Comparison of ENCODE assay signal across 19 cellular contexts in the genomic region with DNA sequence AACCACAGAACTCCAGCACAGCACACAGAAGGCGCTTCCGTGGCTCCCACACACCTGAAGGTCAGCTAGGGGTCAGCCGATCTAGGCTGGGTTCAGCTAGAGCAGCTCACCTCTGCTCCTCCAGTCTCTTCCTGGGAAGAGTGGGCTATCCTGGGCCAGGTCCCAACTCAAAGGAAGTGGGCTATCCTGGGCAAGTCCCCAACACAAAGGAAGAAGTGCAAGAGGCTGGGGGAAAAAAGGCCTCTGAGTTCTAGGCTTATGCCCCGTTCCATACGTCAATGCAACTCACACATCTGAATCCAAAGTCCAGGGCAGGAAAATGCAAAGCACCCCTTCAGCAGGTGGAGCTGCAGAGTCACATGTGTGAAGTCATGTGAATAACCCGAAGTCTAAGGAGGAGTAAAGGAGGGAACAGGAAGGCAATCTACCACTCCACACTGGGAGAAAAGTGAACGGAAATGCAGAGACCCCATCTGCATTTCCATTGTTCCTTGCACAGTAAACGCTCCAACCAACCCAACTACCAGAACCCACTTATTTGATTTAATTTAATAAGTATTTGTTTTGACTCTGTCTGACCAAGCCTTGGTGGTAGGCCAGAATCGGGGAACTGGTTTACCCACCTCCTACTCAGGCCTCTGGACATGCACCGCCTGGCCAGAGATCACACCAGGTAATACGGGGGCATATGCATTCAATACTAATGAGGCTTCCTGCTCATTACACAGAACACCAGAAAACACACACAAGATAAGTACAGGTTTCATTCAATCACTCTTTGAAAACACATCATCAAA.
DNase-seq lines count a peak whose midpoint lies in the region; ATAC-seq, FAIRE-seq and TF ChIP-seq lines count a peak whose summit lies in the region.
"Had no signal": no experiment of that assay in that cellular context is flagged by ENCODE, and none has a peak within 500 bp of the region (broad histone marks: within the 10 kb centered on the region; RNA-seq: fewer than 3 reads in every experiment).

No MANE protein-coding gene starts in this region.

- H3K4me1 Mint-ChIP-seq in WTC11 = peaks cover 4% of the 10 kb centered on the region; the same call in 1 of the 2 replicates
- no peaks in the 10 kb centered on the region for H3K4me1 Mint-ChIP-seq in activated CD8-positive, alpha-beta T cell treated with anti-CD3 and anti-CD28 coated beads for 36 hours (ENCODE audit: low read depth)
- H3K4me1 Mint-ChIP-seq in glutamatergic neuron (ENCODE audit: low read depth, unreplicated experiment) = no peaks in the 10 kb centered on the region
- H3K4me1 Mint-ChIP-seq in HFFc6 (ENCODE audit: low read depth) = no peaks in the 10 kb centered on the region

- H3K4me2 ChIP-seq in Loucy (ENCODE audit: low read depth, low read length, poor library complexity, severe bottlenecking) = no peak overlapping the region

- H3K36me3 ChIP-seq in Loucy (ENCODE audit: insufficient read depth, low read length) (no peaks in the 10 kb centered on the region), mucosa of descending colon (ENCODE audit: low read depth) (no peaks in the 10 kb centered on the region)
- H3K36me3 ChIP-seq: heart right ventricle, tibial artery had no signal

- no peak for DNase-seq in D721Med (ENCODE audit: insufficient read length, low spot score)
- DNase-seq in WTC11 (ENCODE audit: low spot score) = no peak
- peak in 2 of 3 donors; percentile 66 to 77 for DNase-seq in mucosa of descending colon
- DNase-seq in activated CD8-positive, alpha-beta T cell treated with anti-CD3 and anti-CD28 coated beads for 36 hours = no peak
- DNase-seq in glutamatergic neuron = no peak
- no peak for DNase-seq in HFFc6
- DNase-seq: activated CD4-positive, alpha-beta T cell treated with anti-CD3 and anti-CD28 coated beads, Interleukin-2, amount 50 U/mL, for 4 hours; activated naive CD4-positive, alpha-beta T cell treated with anti-CD3 and anti-CD28 coated beads for 36 hours; heart right ventricle; IMR-90; MM.1S; NCI-H1930; OCI-M1; psoas muscle; SIG-M5; stimulated activated CD4-positive, alpha-beta T cell treated with anti-CD3 and anti-CD28 coated beads, Interleukin-4, amount 100 ng/mL, for 1 hour; tibial artery had no signal

- CTCF ChIA-PET in WTC11 (lab: Charles Lee) = no interaction called here
- CTCF ChIA-PET in activated CD8-positive, alpha-beta T cell treated with anti-CD3 and anti-CD28 coated beads for 36 hours (lab: Charles Lee) = no interaction called here

- H3K4me3 Mint-ChIP-seq in WTC11 = no peak overlapping the region
- no peak overlapping the region for H3K4me3 Mint-ChIP-seq in activated CD8-positive, alpha-beta T cell treated with anti-CD3 and anti-CD28 coated beads for 36 hours
- no peak overlapping the region for H3K4me3 Mint-ChIP-seq in glutamatergic neuron (ENCODE audit: unreplicated experiment)
- no peak overlapping the region for H3K4me3 Mint-ChIP-seq in HFFc6
- H3K4me3 Mint-ChIP-seq: activated naive CD4-positive, alpha-beta T cell treated with anti-CD3 and anti-CD28 coated beads for 36 hours; stimulated activated naive CD8-positive, alpha-beta T cell treated with anti-CD3 and anti-CD28 coated beads, Interleukin-15, Interleukin-2, amounts not matched to agents 100 ng/mL and 50 ng/mL, for 24 hours had no signal

- H3K79me2 ChIP-seq in Loucy (ENCODE audit: insufficient read depth, low read length) = no peaks in the 10 kb centered on the region

- intact Hi-C loops in mucosa of descending colon (cut with DNase I, micrococcal nuclease) = no loop called here
- intact Hi-C loops in activated CD8-positive, alpha-beta T cell treated with anti-CD3 and anti-CD28 coated beads for 36 hours (cut with micrococcal nuclease) = no loop called here

- H3K9me3 ChIP-seq in Loucy (ENCODE audit: insufficient read depth, low read depth, low read length) (no peaks in the 10 kb centered on the region), mucosa of descending colon (no peaks in the 10 kb centered on the region)
- H3K9me3 ChIP-seq: psoas muscle had no signal

- H3F3A ChIP-seq in Loucy (ENCODE audit: low read depth) = no peaks in the 10 kb centered on the region

- H3K27me3 Mint-ChIP-seq in WTC11 (ENCODE audit: low read depth) (no peaks in the 10 kb centered on the region), glutamatergic neuron (ENCODE audit: unreplicated experiment) (no peaks in the 10 kb centered on the region), HFFc6 (ENCODE audit: insufficient read depth) (no peaks in the 10 kb centered on the region)
- H3K27me3 Mint-ChIP-seq in activated CD8-positive, alpha-beta T cell treated with anti-CD3 and anti-CD28 coated beads for 36 hours = peaks cover 6% of the 10 kb centered on the region

- H3K4me3 ChIP-seq in Loucy (ENCODE audit: low read length, poor library complexity, severe bottlenecking) (no peak overlapping the region), mucosa of descending colon (no peak overlapping the region)
- H3K4me3 ChIP-seq: heart right ventricle, psoas muscle, tibial artery had no signal

- ATAC-seq in WTC11 (peak; percentile 58; the same call in 1 of the 2 replicates), mucosa of descending colon (peak; percentile 98)
- ATAC-seq in activated CD8-positive, alpha-beta T cell treated with anti-CD3 and anti-CD28 coated beads for 36 hours = no peak
- ATAC-seq: heart right ventricle, psoas muscle had no signal

- no peak for FAIRE-seq in D721Med (lab: Jason Lieb, UNC)

- H2AFZ ChIP-seq in Loucy (ENCODE audit: low read length) = no peak overlapping the region

- peak; percentile 6 for TF ChIP-seq CTCF in D721Med (IDR thresholded peaks at IDR 0.05; ENCODE audit: insufficient read depth, missing control alignments)
- TF ChIP-seq CTCF in Loucy (conservative IDR thresholded peaks at IDR 0.05; ENCODE audit: low read length) = 0 out of 2 replicates have a peak, but pooled peaks have one; percentile 9
- no peak for TF ChIP-seq CTCF in WTC11 (IDR thresholded peaks at IDR 0.05)
- TF ChIP-seq CTCF in mucosa of descending colon (IDR thresholded peaks at IDR 0.05) = no peak
- no peak for TF ChIP-seq CTCF in activated CD8-positive, alpha-beta T cell treated with anti-CD3 and anti-CD28 coated beads for 36 hours (IDR thresholded peaks at IDR 0.05)
- no peak for TF ChIP-seq CTCF in glutamatergic neuron (IDR thresholded peaks at IDR 0.05; ENCODE audit: partially characterized antibody, unreplicated experiment)
- TF ChIP-seq CTCF in HFFc6 (IDR thresholded peaks at IDR 0.05) = no peak

- H3K9me3 Mint-ChIP-seq in WTC11 = no peaks in the 10 kb centered on the region
- no peaks in the 10 kb centered on the region for H3K9me3 Mint-ChIP-seq in activated CD8-positive, alpha-beta T cell treated with anti-CD3 and anti-CD28 coated beads for 36 hours
- H3K9me3 Mint-ChIP-seq in glutamatergic neuron (ENCODE audit: unreplicated experiment) = peaks cover 3% of the 10 kb centered on the region
- H3K9me3 Mint-ChIP-seq in HFFc6 = peaks cover 47% of the 10 kb centered on the region

- H3K27me3 ChIP-seq in Loucy (ENCODE audit: insufficient read depth, low read length, poor library complexity, severe bottlenecking) = no peaks in the 10 kb centered on the region
- H3K27me3 ChIP-seq: heart right ventricle, tibial artery had no signal

- no peaks in the 10 kb centered on the region for H3K9me2 ChIP-seq in Loucy (replicated peaks; ENCODE audit: low read depth, low read length)

- H3K4me1 ChIP-seq in Loucy (ENCODE audit: insufficient read depth, low read length, poor library complexity, severe bottlenecking) (no peaks in the 10 kb centered on the region), mucosa of descending colon (ENCODE audit: low read depth) (no peaks in the 10 kb centered on the region)
- H3K4me1 ChIP-seq: heart right ventricle, psoas muscle, tibial artery had no signal

- H3K27ac Mint-ChIP-seq in WTC11 = no peak overlapping the region
- H3K27ac Mint-ChIP-seq in activated CD8-positive, alpha-beta T cell treated with anti-CD3 and anti-CD28 coated beads for 36 hours = no peak overlapping the region
- no peak overlapping the region for H3K27ac Mint-ChIP-seq in glutamatergic neuron (ENCODE audit: unreplicated experiment)
- no peak overlapping the region for H3K27ac Mint-ChIP-seq in HFFc6
- H3K27ac Mint-ChIP-seq: activated naive CD4-positive, alpha-beta T cell treated with anti-CD3 and anti-CD28 coated beads for 36 hours; stimulated activated naive CD8-positive, alpha-beta T cell treated with anti-CD3 and anti-CD28 coated beads, Interleukin-15, Interleukin-2, amounts not matched to agents 100 ng/mL and 50 ng/mL, for 24 hours had no signal

- no peaks in the 10 kb centered on the region for H4K20me1 ChIP-seq in Loucy (ENCODE audit: insufficient read depth, low read length, poor library complexity, severe bottlenecking)

- POLR2A ChIA-PET in WTC11 (lab: Charles Lee) = no interaction called here
- POLR2A ChIA-PET in activated CD8-positive, alpha-beta T cell treated with anti-CD3 and anti-CD28 coated beads for 36 hours (lab: Charles Lee) = no interaction called here

- H3K9ac ChIP-seq in Loucy (ENCODE audit: low read depth, low read length, poor library complexity, severe bottlenecking) = no peak overlapping the region

- H3K36me3 Mint-ChIP-seq in WTC11 (no peaks in the 10 kb centered on the region), glutamatergic neuron (ENCODE audit: unreplicated experiment) (peaks cover 8% of the 10 kb centered on the region), HFFc6 (ENCODE audit: low read depth) (peaks cover 5% of the 10 kb centered on the region; the same call in 1 of the 2 replicates)
- no peaks in the 10 kb centered on the region for H3K36me3 Mint-ChIP-seq in activated CD8-positive, alpha-beta T cell treated with anti-CD3 and anti-CD28 coated beads for 36 hours (ENCODE audit: low read depth)

TF ChIP-seq in WTC11, 78 proteins besides CTCF, POLR2A, EP300 and RAD21 (continues in another document):
- TF ChIP-seq, protein P1, sequence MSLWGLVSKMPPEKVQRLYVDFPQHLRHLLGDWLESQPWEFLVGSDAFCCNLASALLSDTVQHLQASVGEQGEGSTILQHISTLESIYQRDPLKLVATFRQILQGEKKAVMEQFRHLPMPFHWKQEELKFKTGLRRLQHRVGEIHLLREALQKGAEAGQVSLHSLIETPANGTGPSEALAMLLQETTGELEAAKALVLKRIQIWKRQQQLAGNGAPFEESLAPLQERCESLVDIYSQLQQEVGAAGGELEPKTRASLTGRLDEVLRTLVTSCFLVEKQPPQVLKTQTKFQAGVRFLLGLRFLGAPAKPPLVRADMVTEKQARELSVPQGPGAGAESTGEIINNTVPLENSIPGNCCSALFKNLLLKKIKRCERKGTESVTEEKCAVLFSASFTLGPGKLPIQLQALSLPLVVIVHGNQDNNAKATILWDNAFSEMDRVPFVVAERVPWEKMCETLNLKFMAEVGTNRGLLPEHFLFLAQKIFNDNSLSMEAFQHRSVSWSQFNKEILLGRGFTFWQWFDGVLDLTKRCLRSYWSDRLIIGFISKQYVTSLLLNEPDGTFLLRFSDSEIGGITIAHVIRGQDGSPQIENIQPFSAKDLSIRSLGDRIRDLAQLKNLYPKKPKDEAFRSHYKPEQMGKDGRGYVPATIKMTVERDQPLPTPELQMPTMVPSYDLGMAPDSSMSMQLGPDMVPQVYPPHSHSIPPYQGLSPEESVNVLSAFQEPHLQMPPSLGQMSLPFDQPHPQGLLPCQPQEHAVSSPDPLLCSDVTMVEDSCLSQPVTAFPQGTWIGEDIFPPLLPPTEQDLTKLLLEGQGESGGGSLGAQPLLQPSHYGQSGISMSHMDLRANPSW (CRISPR knock-in tag; conservative IDR thresholded peaks at IDR 0.05; ENCODE audit: low read depth) = no peak

Comparison
In these comparisons a context has a peak if more than half of its experiments do, and no peak if none do; other contexts are left out.
1. DNase-seq: peak in mucosa of descending colon (2 of 3); none in D721Med (single experiment), WTC11 (single experiment), activated CD8-positive, alpha-beta T cell treated with anti-CD3 and anti-CD28 coated beads for 36 hours (single experiment), glutamatergic neuron (single experiment) and HFFc6 (single experiment).
2. CTCF ChIP-seq: peak in D721Med (single experiment) and Loucy (single experiment); none in WTC11 (single experiment), mucosa of descending colon (single experiment), activated CD8-positive, alpha-beta T cell treated with anti-CD3 and anti-CD28 coated beads for 36 hours (single experiment), glutamatergic neuron (single experiment) and HFFc6 (single experiment).